ENCODE assay signal across 34 cellular contexts in genomic region chr10:113036636-113037035, GRCh38.
"Had no signal": no experiment of that assay in that cellular context is flagged by ENCODE, and none has a peak within 500 bp of the region (broad histone marks: within the 10 kb centered on the region; RNA-seq: fewer than 3 reads in every experiment).

No MANE protein-coding gene starts in this region.

- H3K27me3 ChIP-seq: body of pancreas, breast epithelium, Peyer's patch, SJSA1 had no signal

- ATAC-seq: activated CD8-positive, alpha-beta T cell treated with anti-CD3 and anti-CD28 coated beads for 36 hours; activated T-cell treated with anti-CD3 and anti-CD28 coated beads, Interleukin-2, amount 50 U/mL, for 72 hours; activated T-helper 17 cell treated with anti-CD3 and anti-CD28 coated beads, Interleukin-2, amount 50 U/mL, for 72 hours; body of pancreas; PC-3 had no signal

- H3K36me3 Mint-ChIP-seq: activated naive CD8-positive, alpha-beta T cell treated with anti-CD3 and anti-CD28 coated beads for 36 hours had no signal

- H3K27ac Mint-ChIP-seq: activated CD4-positive, alpha-beta T cell treated with anti-CD3 and anti-CD28 coated beads, Interleukin-2, amount 10 ng/mL, durations not matched to agents 24 days and 14 days; activated CD8-positive, alpha-beta T cell treated with anti-CD3 and anti-CD28 coated beads for 36 hours; activated naive CD8-positive, alpha-beta T cell treated with anti-CD3 and anti-CD28 coated beads for 36 hours; activated T-cell treated with anti-CD3 and anti-CD28 coated beads, Interleukin-2, amount 50 U/mL, for 72 hours; activated T-helper 17 cell treated with anti-CD3 and anti-CD28 coated beads, Interleukin-2, amount 50 U/mL, for 72 hours had no signal

- H3K4me1 Mint-ChIP-seq: activated CD4-positive, alpha-beta T cell treated with anti-CD3 and anti-CD28 coated beads, Interleukin-2, amount 10 ng/mL, durations not matched to agents 24 days and 14 days; activated naive CD8-positive, alpha-beta T cell treated with anti-CD3 and anti-CD28 coated beads for 36 hours; activated T-helper 17 cell treated with anti-CD3 and anti-CD28 coated beads, Interleukin-2, amount 50 U/mL, for 72 hours had no signal

- H3K9ac ChIP-seq: KMS-11 had no signal

- H3K4me3 ChIP-seq: body of pancreas, breast epithelium, Peyer's patch, SJSA1 had no signal

- H3K36me3 ChIP-seq: breast epithelium had no signal

- H3K4me1 ChIP-seq: breast epithelium had no signal

- H3K27me3 Mint-ChIP-seq: activated CD8-positive, alpha-beta T cell treated with anti-CD3 and anti-CD28 coated beads for 36 hours had no signal

- DNase-seq: activated CD4-positive, alpha-beta T cell treated with anti-CD3 and anti-CD28 coated beads, Interleukin-2, amount 10 ng/mL, durations not matched to agents 24 days and 14 days; activated CD4-positive, alpha-beta T cell treated with anti-CD3 and anti-CD28 coated beads, Interleukin-2, amount 50 U/mL, for 4 hours; activated CD8-positive, alpha-beta T cell treated with anti-CD3 and anti-CD28 coated beads for 36 hours; activated effector memory CD4-positive, alpha-beta T cell treated with anti-CD3 and anti-CD28 coated beads, Interleukin-2, amount 50 U/mL, for 16 hours; activated naive CD4-positive, alpha-beta T cell; activated naive CD4-positive, alpha-beta T cell treated with anti-CD3 and anti-CD28 coated beads, Interleukin-2, amount 50 U/mL, for 16 hours; activated naive CD8-positive, alpha-beta T cell treated with anti-CD3 and anti-CD28 coated beads for 36 hours; activated T-cell treated with anti-CD3 and anti-CD28 coated beads, Interleukin-2, amount 50 U/mL, for 1 hour; activated T-cell treated with anti-CD3 and anti-CD28 coated beads, Interleukin-2, amount 50 U/mL, for 72 hours; amniotic stem cell; body of pancreas; MM.1S; MV-4-11; NCI-H1092; NCI-H146; NCI-H187; NCI-H2029 treated with DMSO at 0.1 percent for 48 hours; NCI-H2107; NCI-H2171; NCI-H510A; NCI-H526; NCI-H748 treated with DMSO at 0.1 percent for 48 hours; NK-92 treated with Interleukin-12 subunit alpha and Interleukin-12 subunit beta, amount 100 ng/mL, for 24 hours; PC-3; Peyer's patch; RPMI8226; SHP77 treated with DMSO at 0.1 percent for 48 hours; SW 1271; T-helper 1 cell; T1000 had no signal

- H3K9me3 Mint-ChIP-seq: activated CD4-positive, alpha-beta T cell treated with anti-CD3 and anti-CD28 coated beads, Interleukin-2, amount 10 ng/mL, durations not matched to agents 24 days and 14 days; activated CD8-positive, alpha-beta T cell treated with anti-CD3 and anti-CD28 coated beads for 36 hours; activated naive CD8-positive, alpha-beta T cell treated with anti-CD3 and anti-CD28 coated beads for 36 hours; activated T-cell treated with anti-CD3 and anti-CD28 coated beads, Interleukin-2, amount 50 U/mL, for 72 hours; activated T-helper 17 cell treated with anti-CD3 and anti-CD28 coated beads, Interleukin-2, amount 50 U/mL, for 72 hours had no signal

- H3K27ac ChIP-seq: KMS-11, Peyer's patch, SJSA1 had no signal

- H3K9me3 ChIP-seq: body of pancreas, breast epithelium, Peyer's patch, SJSA1 had no signal

- H3K4me2 ChIP-seq: KMS-11 had no signal

- H3K4me3 Mint-ChIP-seq: activated CD4-positive, alpha-beta T cell treated with anti-CD3 and anti-CD28 coated beads, Interleukin-2, amount 10 ng/mL, durations not matched to agents 24 days and 14 days; activated CD8-positive, alpha-beta T cell treated with anti-CD3 and anti-CD28 coated beads for 36 hours; activated naive CD8-positive, alpha-beta T cell treated with anti-CD3 and anti-CD28 coated beads for 36 hours; activated T-cell treated with anti-CD3 and anti-CD28 coated beads, Interleukin-2, amount 50 U/mL, for 72 hours; activated T-helper 17 cell treated with anti-CD3 and anti-CD28 coated beads, Interleukin-2, amount 50 U/mL, for 72 hours had no signal
